In the genomic region with DNA sequence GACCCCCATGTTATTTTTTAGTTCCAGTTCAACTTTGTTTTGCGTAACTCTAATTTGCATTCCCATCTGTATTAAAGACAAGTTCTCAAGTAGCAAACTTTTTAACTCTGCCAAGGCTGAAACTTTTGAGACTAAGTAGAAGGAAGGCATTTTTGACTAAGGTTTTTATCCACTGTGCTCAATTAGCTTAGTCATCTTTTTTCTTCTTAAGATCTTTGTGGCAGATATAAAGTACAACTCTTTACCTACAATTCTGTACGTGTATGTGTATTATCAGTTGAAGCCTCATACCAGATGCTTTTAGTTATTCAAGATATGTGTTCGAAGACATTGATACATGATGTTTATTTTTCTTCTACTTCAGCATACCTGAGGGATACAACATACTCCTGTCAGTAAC, we compare ENCODE assay signal across 12 cellular contexts.
"Had no signal": no experiment of that assay in that cellular context is flagged by ENCODE, and none has a peak within 500 bp of the region (broad histone marks: within the 10 kb centered on the region; RNA-seq: fewer than 3 reads in every experiment).

No MANE protein-coding gene starts in this region.

- H3K27ac ChIP-seq: WERI-Rb-1 had no signal

- H3K4me3 Mint-ChIP-seq: activated CD4-positive, alpha-beta T cell treated with anti-CD3 and anti-CD28 coated beads for 36 hours had no signal

- H3K4me2 ChIP-seq: smooth muscle cell had no signal

- H3K4me3 ChIP-seq: smooth muscle cell had no signal

- H3K27me3 Mint-ChIP-seq: activated CD4-positive, alpha-beta T cell treated with anti-CD3 and anti-CD28 coated beads for 36 hours had no signal

- ATAC-seq: activated CD4-positive, alpha-beta T cell treated with anti-CD3 and anti-CD28 coated beads for 36 hours; right cardiac atrium had no signal

- DNase-seq: activated CD4-positive, alpha-beta T cell treated with anti-CD3 and anti-CD28 coated beads for 36 hours; activated gamma-delta T cell treated with Interleukin-2 at 50 U/mL for 16 hours; activated T-cell treated with anti-CD3 and anti-CD28 coated beads for 4 hours; central memory CD4-positive, alpha-beta T cell; effector memory CD4-positive, alpha-beta T cell; hippocampal formation; midbrain; posterior cingulate gyrus; right cardiac atrium; T1000; WERI-Rb-1 had no signal

- H3K27ac Mint-ChIP-seq: activated CD4-positive, alpha-beta T cell treated with anti-CD3 and anti-CD28 coated beads for 36 hours had no signal
